ENCODE assay signal across 8 cellular contexts in genomic region chr9:75889977-75890540, GRCh38. TPM values are rescaled to one million over a fixed set of nuclear protein-coding genes. Genes with fewer than 3 reads are reported as not detected.
A peak's percentile ranks its signal among the peaks of the same experiment; 100 is the strongest.
DNase-seq lines count a peak whose midpoint lies in the region; ATAC-seq and TF ChIP-seq lines count a peak whose summit lies in the region.

No MANE protein-coding gene starts in this region.

- H2AFZ ChIP-seq in parathyroid adenoma = peak overlapping the region; percentile 93

- TF ChIP-seq CTCF in heart right ventricle (IDR thresholded peaks at IDR 0.05) (no peak), parathyroid adenoma (IDR thresholded peaks at IDR 0.05) (no peak)

- H3K9me3 ChIP-seq in adipocyte (ENCODE audit: control insufficient read depth, low read length) (no peaks in the 10 kb centered on the region), heart right ventricle (no peaks in the 10 kb centered on the region), parathyroid adenoma (ENCODE audit: control insufficient read depth, low read length) (no peaks in the 10 kb centered on the region)

- H3K27ac ChIP-seq in heart right ventricle (peak overlapping the region; percentile 51 to 90 (median 84)), parathyroid adenoma (peak overlapping the region; percentile 81)

- peak; percentile 20 for DNase-seq in activated T-cell treated with anti-CD3 and anti-CD28 coated beads, Interleukin-2, amount 50 U/mL, for 1 hour
- DNase-seq in activated T-cell treated with anti-CD3 and anti-CD28 coated beads for 4 hours = no peak
- peak; percentile 43 for DNase-seq in MV-4-11 (lab: John Stamatoyannopoulos, UW)
- DNase-seq in adipocyte (ENCODE audit: low read depth) = peak; percentile 90
- DNase-seq in heart right ventricle = peak in 1 of 2 donors; percentile 20
- DNase-seq in SKM-1 treated with dmso at 0.1 percent for 144 hours (lab: John Stamatoyannopoulos, UW; ENCODE audit: unreplicated experiment) = no peak
- DNase-seq in cortex of kidney (lab: John Stamatoyannopoulos, UW) = no peak

- peaks cover 22% of the 10 kb centered on the region for H3K4me1 ChIP-seq in adipocyte (ENCODE audit: control insufficient read depth, insufficient read depth, low read length)
- peaks cover 0 to 30% (median 24%) of the 10 kb centered on the region in 9 donors for H3K4me1 ChIP-seq in heart right ventricle
- H3K4me1 ChIP-seq in parathyroid adenoma = no peaks in the 10 kb centered on the region

- H3K27me3 ChIP-seq in adipocyte (replicated peaks; ENCODE audit: control insufficient read depth, insufficient read depth, low read length) (no peaks in the 10 kb centered on the region), heart right ventricle (peaks cover 0 to 22% (median 0%) of the 10 kb centered on the region in 7 donors), parathyroid adenoma (ENCODE audit: control insufficient read depth, insufficient read depth, low read length) (no peaks in the 10 kb centered on the region)

- H3K4me3 ChIP-seq in adipocyte (ENCODE audit: low read length) = peak overlapping the region; percentile 87
- H3K4me3 ChIP-seq in heart right ventricle = peak overlapping the region; percentile 68 to 93 (median 86)
- H3K4me3 ChIP-seq in parathyroid adenoma (ENCODE audit: low read depth, low read length) = peak overlapping the region; percentile 84

- H3K9ac ChIP-seq in adipocyte (ENCODE audit: low read length) = peak overlapping the region; percentile 85
- peak overlapping the region; percentile 37 for H3K9ac ChIP-seq in parathyroid adenoma

- H3K36me3 ChIP-seq in adipocyte (ENCODE audit: control insufficient read depth, insufficient read depth, low read length, severe bottlenecking) (no peaks in the 10 kb centered on the region), heart right ventricle (no peaks in the 10 kb centered on the region), parathyroid adenoma (ENCODE audit: control insufficient read depth, insufficient read depth, low read length) (no peaks in the 10 kb centered on the region)

- peak; percentile 10 to 60 (median 51) for ATAC-seq in heart right ventricle

- peak overlapping the region; percentile 95 for H3K4me2 ChIP-seq in parathyroid adenoma (ENCODE audit: low read length)

- H3K79me2 ChIP-seq in parathyroid adenoma = no peaks in the 10 kb centered on the region

- intact Hi-C loops in heart right ventricle (cut with DNase I) = loop anchor here in 5 of 10 donors (10.0 kb wide), 6 partner anchors 65 to 415 kb away; no protein-coding TSS in a partner anchor

- WGBS in heart right ventricle, 2 donors = 1% methylated on average over 28 of the region's 28 CpGs

RNA-seq across cellular contexts. Expression of gene PCSK5, which starts 0.4 kb away (rescaled TPM):
- total RNA-seq in heart right ventricle = 1 to 10 TPM; 3.3 to 8.3 (median 6.4) TPM
- 1 to 10 TPM; 1.8 to 1.9 TPM for polyA plus RNA-seq in heart right ventricle

Comparison
In these comparisons a context has a peak if more than half of its experiments do, and no peak if none do; other contexts are left out.
1. DNase-seq: peak in activated T-cell treated with anti-CD3 and anti-CD28 coated beads, Interleukin-2, amount 50 U/mL, for 1 hour (single experiment), MV-4-11 (single experiment) and adipocyte (single experiment); none in activated T-cell treated with anti-CD3 and anti-CD28 coated beads for 4 hours (single experiment), SKM-1 treated with dmso at 0.1 percent for 144 hours (single experiment) and cortex of kidney (single experiment).
2. Peak in every context shown above with its lines, with median percentiles within 50 percentile points of each other: H3K4me3 ChIP-seq.